ENCODE assay signal across 16 cellular contexts in genomic region chr14:31716208-31716607, GRCh38.
"Had no signal": no experiment of that assay in that cellular context is flagged by ENCODE, and none has a peak within 500 bp of the region (broad histone marks: within the 10 kb centered on the region; RNA-seq: fewer than 3 reads in every experiment).

No MANE protein-coding gene starts in this region.

- DNase-seq: effector CD4-positive, alpha-beta T cell; endodermal cell; immature natural killer cell; kidney; left cardiac atrium; mesendoderm; naive thymus-derived CD4-positive, alpha-beta T cell; nephron progenitor cell; psoas muscle; retina; stimulated activated CD4-positive, alpha-beta T cell treated with anti-CD3 and anti-CD28 coated beads, Interleukin-2, amount 100 ng/mL, for 24 hours; stimulated activated CD4-positive, alpha-beta T cell treated with anti-CD3 and anti-CD28 coated beads, Interleukin-4, amount 100 ng/mL, for 4 hours; stimulated activated naive CD4-positive, alpha-beta T cell; stomach; substantia nigra; transverse colon had no signal
